ENCODE assay signal across 8 cellular contexts in the genomic region with DNA sequence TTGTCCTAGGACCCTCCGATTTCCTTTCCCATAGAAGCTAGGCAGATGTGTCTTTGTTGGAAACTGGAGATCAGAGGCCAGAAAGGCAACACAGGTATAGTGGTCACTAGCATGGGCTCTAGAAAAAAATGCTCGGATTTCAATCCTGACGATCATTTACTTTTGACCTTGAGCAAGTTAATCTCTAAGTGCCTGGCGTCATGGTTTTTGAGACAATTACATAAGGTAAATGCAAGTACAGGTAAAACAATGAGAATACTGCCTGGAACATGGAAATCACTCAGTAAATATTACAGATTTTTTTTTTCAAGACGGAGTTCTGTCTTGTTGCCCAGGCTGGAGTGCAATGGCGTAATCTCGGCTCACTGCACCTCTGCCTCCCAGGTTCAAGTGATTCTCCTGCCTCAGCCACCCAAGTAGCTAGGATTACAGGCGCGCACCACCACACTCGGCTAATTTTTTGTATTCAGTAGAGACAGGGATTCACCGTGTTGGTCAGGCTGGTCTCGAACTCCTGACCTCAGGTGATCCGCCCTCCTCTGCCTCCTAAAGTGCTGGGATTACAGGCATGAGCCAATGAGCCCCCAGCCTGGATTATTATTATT. TPM values are rescaled to one million over a fixed set of nuclear protein-coding genes. Genes with fewer than 3 reads are reported as not detected.
DNase-seq lines count a peak whose midpoint lies in the region; ATAC-seq and TF ChIP-seq lines count a peak whose summit lies in the region.

No MANE protein-coding gene starts in this region.

- peak overlapping the region; percentile 99 for H3K4me3 ChIP-seq in left ventricle myocardium inferior

- peak overlapping the region; percentile 83 to 89 (median 85) for H3K4me3 Mint-ChIP-seq in brain
- H3K4me3 Mint-ChIP-seq in natural killer cell = peak overlapping the region; percentile 89

- no peaks in the 10 kb centered on the region for H3K27me3 ChIP-seq in left ventricle myocardium inferior (ENCODE audit: low read depth)

- no peaks in the 10 kb centered on the region for H3K9me3 ChIP-seq in left ventricle myocardium inferior (replicated peaks)

- peaks cover 7% of the 10 kb centered on the region for H3K36me3 Mint-ChIP-seq in brain
- H3K36me3 Mint-ChIP-seq in natural killer cell = no peaks in the 10 kb centered on the region

- no peak for TF ChIP-seq CTCF in left ventricle myocardium inferior (IDR thresholded peaks at IDR 0.05; ENCODE audit: borderline replicate concordance)
- TF ChIP-seq CTCF in brain (conservative IDR thresholded peaks at IDR 0.05) = no peak
- no peak for TF ChIP-seq CTCF in natural killer cell (IDR thresholded peaks at IDR 0.05)

- H3K27me3 Mint-ChIP-seq in brain (peaks cover 6% of the 10 kb centered on the region), natural killer cell (ENCODE audit: low read depth in 2 of 2) (peaks cover 0 to 5% of the 10 kb centered on the region in 2 donors)

- DNase-seq in left ventricle myocardium inferior (no peak), left ventricle myocardium superior (no peak), natural killer cell (no peak), NCI-H524 (lab: John Stamatoyannopoulos, UW) (no peak), NCI-H510A treated with DMSO at 0.1 percent for 48 hours (lab: John Stamatoyannopoulos, UW) (no peak)

- intact Hi-C loops in left ventricle myocardium inferior (cut with micrococcal nuclease) = no loop called here
- intact Hi-C loops in left ventricle myocardium superior (cut with micrococcal nuclease) = no loop called here
- intact Hi-C loops in natural killer cell (cut with micrococcal nuclease) = no loop called here

- peaks cover 0 to 13% (median 5%) of the 10 kb centered on the region in 5 experiments for H3K9me3 Mint-ChIP-seq in brain
- no peaks in the 10 kb centered on the region for H3K9me3 Mint-ChIP-seq in natural killer cell

- H3K27ac Mint-ChIP-seq in brain (peak overlapping the region; percentile 91 to 97 (median 94)), natural killer cell (peak overlapping the region; percentile 86 to 94)

- H3K27ac ChIP-seq in left ventricle myocardium inferior (replicated peaks) = peak overlapping the region; percentile 99

- H3K36me3 ChIP-seq in left ventricle myocardium inferior = no peaks in the 10 kb centered on the region

- H3K4me1 ChIP-seq in left ventricle myocardium inferior = peaks cover 51% of the 10 kb centered on the region

- H3K4me1 Mint-ChIP-seq in brain (peaks cover 38% of the 10 kb centered on the region), natural killer cell (peaks cover 14 to 20% of the 10 kb centered on the region in 2 donors)

- no peak for ATAC-seq in left ventricle myocardium superior
- ATAC-seq in natural killer cell = no peak
- no peak for ATAC-seq in HG03280 (IDR thresholded peaks at IDR 0.05; ENCODE audit: unreplicated experiment)
- no peak for ATAC-seq in GM19324 (IDR thresholded peaks at IDR 0.05; ENCODE audit: low FRiP score, unreplicated experiment)

RNA-seq across cellular contexts. Expression of a gene that starts 1.1 kb away (rescaled TPM):
- 117 TPM for total RNA-seq in left ventricle myocardium inferior
- total RNA-seq in left ventricle myocardium superior = 121 TPM
- 74.1 TPM for polyA plus RNA-seq in brain (ENCODE audit: insufficient read depth, low read depth, low replicate concordance)
- total RNA-seq in natural killer cell = 10 to 100 TPM; 23.8 to 42.5 (median 38.7) TPM

RNA-seq across cellular contexts. Expression of a gene that starts 48.2 kb away (rescaled TPM):
- total RNA-seq in left ventricle myocardium inferior = 20.2 TPM
- 25.5 TPM for total RNA-seq in left ventricle myocardium superior
- 6.1 TPM for polyA plus RNA-seq in brain (ENCODE audit: insufficient read depth, low read depth, low replicate concordance)
- 10 to 100 TPM; 28.1 to 37.0 (median 34.0) TPM for total RNA-seq in natural killer cell
